In the genomic region with DNA sequence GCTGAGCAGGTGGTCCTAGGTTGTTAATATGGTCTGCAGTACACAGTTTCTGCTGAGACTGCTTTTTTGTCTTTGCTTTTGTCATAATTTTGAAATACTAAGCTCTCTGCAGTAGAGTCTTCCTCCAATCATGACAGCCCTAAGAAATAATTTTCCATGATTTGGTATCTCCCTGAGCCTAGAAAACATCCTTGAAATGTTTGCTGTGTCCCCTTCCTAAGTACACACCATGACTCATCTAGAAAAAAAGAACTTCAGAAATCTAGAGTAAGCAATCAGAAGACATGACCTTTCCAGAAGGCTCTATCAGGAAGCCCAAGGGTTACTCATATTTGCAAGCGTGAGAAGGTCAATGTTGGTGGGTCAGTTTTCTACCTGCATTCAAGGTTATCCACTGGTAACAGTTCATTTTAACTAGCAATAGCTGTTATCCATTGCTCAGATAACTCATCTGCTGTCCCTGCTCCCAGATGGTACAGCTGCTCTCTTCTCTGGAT, we compare ENCODE assay signal across 16 cellular contexts. TPM values are rescaled to one million over a fixed set of nuclear protein-coding genes. Genes with fewer than 3 reads are reported as not detected.
DNase-seq lines count a peak whose midpoint lies in the region; ATAC-seq and TF ChIP-seq lines count a peak whose summit lies in the region.
"Had no signal": no experiment of that assay in that cellular context is flagged by ENCODE, and none has a peak within 500 bp of the region (broad histone marks: within the 10 kb centered on the region; RNA-seq: fewer than 3 reads in every experiment).

No MANE protein-coding gene starts in this region.

- in situ Hi-C loops in IMR-90 (cut with MboI; ENCODE audit: low sequenced_read_pairs) (no loop called here), brain microvascular endothelial cell (cut with HindIII; ENCODE audit: low pct_ligation_motif_present, low sequenced_read_pairs) (loop anchor here (10.0 kb wide), 1 partner anchor 72 kb away; the partner anchor contains the start of gene OR6J1)

- H4K5ac ChIP-seq in IMR-90 (ENCODE audit: low read depth, low read length) = no peak overlapping the region

- H4K8ac ChIP-seq in IMR-90 (ENCODE audit: low read depth in 2 of 2, low read length in 2 of 2) = 0 out of 4 replicates have a peak overlapping the region, but pooled peaks of 1 of the 2 experiments have one; percentile 7

- no peak overlapping the region for H3K9ac ChIP-seq in IMR-90 (ENCODE audit: low read depth, low read length)

- no peaks in the 10 kb centered on the region for H3K27me3 Mint-ChIP-seq in naive thymus-derived CD8-positive, alpha-beta T cell

- no peak for TF ChIP-seq RAD21 in IMR-90 (IDR thresholded peaks at IDR 0.05; ENCODE audit: low read length)

- H3K79me1 ChIP-seq in IMR-90 (ENCODE audit: low read depth in 1 of 2, low read length in 2 of 2) = peaks cover 22 to 38% of the 10 kb centered on the region in 2 experiments

- H3K4me3 ChIP-seq in IMR-90 (ENCODE audit: insufficient read depth, low read depth, low read length) = no peak overlapping the region
- no peak overlapping the region for H3K4me3 ChIP-seq in brain microvascular endothelial cell (ENCODE audit: low read depth, low read length)
- H3K4me3 ChIP-seq: HAP-1, SJCRH30 had no signal

- no peak overlapping the region for H2BK5ac ChIP-seq in IMR-90 (ENCODE audit: low read depth, low read length, poor library complexity, severe bottlenecking)

- peaks cover 23 to 53% (median 46%) of the 10 kb centered on the region in 4 donors for H3K4me1 Mint-ChIP-seq in naive thymus-derived CD8-positive, alpha-beta T cell

- H2BK20ac ChIP-seq in IMR-90 (ENCODE audit: low read depth, low read length) = no peak overlapping the region

- no peak overlapping the region for H3K56ac ChIP-seq in IMR-90 (ENCODE audit: extremely low read depth, insufficient read depth, low read length)

- no peaks in the 10 kb centered on the region for H3K9me3 Mint-ChIP-seq in naive thymus-derived CD8-positive, alpha-beta T cell

- no peak overlapping the region for H2AK5ac ChIP-seq in IMR-90 (ENCODE audit: low read depth, low read length)

- H2AK9ac ChIP-seq in IMR-90 (replicated peaks; ENCODE audit: low read depth, low read length, poor library complexity) = no peak overlapping the region

- TF ChIP-seq CTCF in IMR-90 (conservative IDR thresholded peaks at IDR 0.05; ENCODE audit: low read depth, low read length) (no peak), brain microvascular endothelial cell (IDR thresholded peaks at IDR 0.05; ENCODE audit: low read depth, low read length, missing control alignments) (no peak)

- H3K9me3 ChIP-seq in IMR-90 (ENCODE audit: control insufficient read depth, insufficient read depth, low read length) = no peaks in the 10 kb centered on the region
- H3K9me3 ChIP-seq: HAP-1, neutrophil, SJCRH30 had no signal

- H3K36me3 Mint-ChIP-seq in naive thymus-derived CD8-positive, alpha-beta T cell = peaks cover 10 to 48% (median 28%) of the 10 kb centered on the region in 3 donors

- peaks cover 8% of the 10 kb centered on the region for H3K4me1 ChIP-seq in IMR-90 (ENCODE audit: control insufficient read depth, insufficient read depth, low read length)

- H3K14ac ChIP-seq in IMR-90 (replicated peaks; ENCODE audit: low read depth, low read length) = no peak overlapping the region

- H4K20me1 ChIP-seq in IMR-90 (ENCODE audit: insufficient read depth, low read length) = peaks cover 29% of the 10 kb centered on the region

- CTCF ChIA-PET in IMR-90 (lab: Yijun Ruan, JAX) = interaction anchor here (1.0 to 1.1 kb wide), 2 partner anchors 81 to 328 kb away, joined by 3 to 4 read pairs; no protein-coding TSS in a partner anchor

- H3K27ac ChIP-seq in IMR-90 (ENCODE audit: insufficient read depth, low read length) (no peak overlapping the region), brain microvascular endothelial cell (peak overlapping the region; percentile 51)
- H3K27ac ChIP-seq: neutrophil, SJCRH30 had no signal

- intact Hi-C loops in IMR-90 (cut with micrococcal nuclease) = no loop called here

- DNase-seq in DMS53 treated with DMSO at 0.1 percent for 48 hours (lab: John Stamatoyannopoulos, UW; ENCODE audit: unreplicated experiment) (peak; percentile 7), IMR-90 (peak; percentile 54), brain microvascular endothelial cell (peak; percentile 51), retina (no peak), inferior parietal cortex (ENCODE audit: extremely low spot score) (no peak), NCI-H1436 (lab: John Stamatoyannopoulos, UW) (no peak)
- DNase-seq in naive thymus-derived CD8-positive, alpha-beta T cell = no peak
- DNase-seq: aorta; erythroblast; kidney; MM.1S; NCI-H524 treated with DMSO at 0.1 percent for 48 hours; SJCRH30; stimulated activated CD4-positive, alpha-beta T cell treated with anti-CD3 and anti-CD28 coated beads, Interleukin-2, amount 100 ng/mL, for 48 hours had no signal

- ATAC-seq in IMR-90 (ENCODE audit: low read depth) = peak; percentile 81
- ATAC-seq in naive thymus-derived CD8-positive, alpha-beta T cell = no peak

- H3K23ac ChIP-seq in IMR-90 (ENCODE audit: low read depth, low read length) = no peak overlapping the region

- H4K91ac ChIP-seq in IMR-90 (ENCODE audit: insufficient read depth, low read depth, low read length) = no peak overlapping the region

- WGBS in IMR-90 (ENCODE audit: extremely low coverage in 2 of 2, insufficient read length in 1 of 2), 2 experiments = no CpG with 5 or more reads among the region's 1 CpG

- H3K27me3 ChIP-seq in IMR-90 (ENCODE audit: control insufficient read depth, insufficient read depth, low read length) (no peaks in the 10 kb centered on the region), brain microvascular endothelial cell (replicated peaks) (no peaks in the 10 kb centered on the region)
- H3K27me3 ChIP-seq: neutrophil, SJCRH30 had no signal

- POLR2A ChIA-PET in IMR-90 (lab: Charles Lee; ENCODE audit: unreplicated experiment) = no interaction called here
- POLR2A ChIA-PET in naive thymus-derived CD8-positive, alpha-beta T cell (lab: Charles Lee) = interaction anchor here (0.9 to 6.3 kb wide), 4 partner anchors 12 to 249 kb away, joined by 3 to 196 read pairs (median 34); partner anchors contain the start of gene DAD1

- no TSS peak for BruUV-seq in IMR-90 (replicated peaks; lab: Mats Ljungman, UMichigan)

- H3K18ac ChIP-seq in IMR-90 (ENCODE audit: low read depth, low read length) = no peak overlapping the region

- no peak overlapping the region for H3K4me2 ChIP-seq in IMR-90 (ENCODE audit: low read depth, low read length)

- H3K27ac Mint-ChIP-seq in naive thymus-derived CD8-positive, alpha-beta T cell = peak overlapping the region in 6 of 10 donors; percentile 10 to 61 (median 53)

- no peak overlapping the region for H3K4me3 Mint-ChIP-seq in naive thymus-derived CD8-positive, alpha-beta T cell

- no peak overlapping the region for H3K4ac ChIP-seq in IMR-90 (ENCODE audit: low read depth, low read length)

- no peak overlapping the region for H2BK15ac ChIP-seq in IMR-90 (ENCODE audit: low read depth, low read length)

- H2AFZ ChIP-seq in IMR-90 (replicated peaks; ENCODE audit: low read length, poor library complexity) = no peak overlapping the region

- TF ChIP-seq POLR2A in IMR-90 (IDR thresholded peaks at IDR 0.05; ENCODE audit: low read depth, low read length) = no peak

- no peaks in the 10 kb centered on the region for H3K9me1 ChIP-seq in IMR-90 (ENCODE audit: insufficient read depth, low read length)

- dilution Hi-C loops in IMR-90 (cut with HindIII; ENCODE audit: low sequenced_read_pairs, unreplicated experiment) = no loop called here

- H3K36me3 ChIP-seq in IMR-90 (ENCODE audit: control insufficient read depth, insufficient read depth, low read length) (peaks cover 12% of the 10 kb centered on the region), brain microvascular endothelial cell (replicated peaks) (peaks cover 38% of the 10 kb centered on the region)

- no peak overlapping the region for H2BK120ac ChIP-seq in IMR-90 (ENCODE audit: low read depth, low read length)

TF ChIP-seq in IMR-90, 13 proteins besides CTCF, POLR2A, EP300 and RAD21:
- TF ChIP-seq FOS (IDR thresholded peaks at IDR 0.05; ENCODE audit: low read depth, low read length) (peak; percentile 54; the same call in 1 of the 2 replicates), SMC3 (IDR thresholded peaks at IDR 0.05; ENCODE audit: low read depth, low read length) (no peak), BHLHE40 (IDR thresholded peaks at IDR 0.05; ENCODE audit: low read depth, low read length) (no peak), NFE2L2 (IDR thresholded peaks at IDR 0.05; ENCODE audit: low read depth, low read length) (0 out of 2 replicates have a peak, but pooled peaks have one; percentile 6), MAFK (IDR thresholded peaks at IDR 0.05; ENCODE audit: low read depth, low read length) (peak; percentile 65)

RNA-seq across cellular contexts. Expression of gene DAD1, which starts 16.4 kb away (rescaled TPM):
- 396 and 449 TPM in 2 replicates for total RNA-seq in IMR-90 (2012; rRNA removed)
- 448 and 496 TPM in 2 replicates for polyA plus RNA-seq in IMR-90 (2012; rRNA removed)
- 412 and 479 TPM in 2 replicates for polyA plus RNA-seq in IMR-90 (2012; cell fraction: cytosol; rRNA removed)
- polyA plus RNA-seq in IMR-90 (2012; cell fraction: nucleus; rRNA removed; ENCODE audit: low replicate concordance) = 92.7 and 197 TPM in 2 replicates
- total RNA-seq in naive thymus-derived CD8-positive, alpha-beta T cell = 100 to 1,000 TPM; 120 to 122 TPM
- 100 to 1,000 TPM; 610 to 660 (median 642) TPM for polyA plus RNA-seq in naive thymus-derived CD8-positive, alpha-beta T cell

RNA-seq across cellular contexts. Expression of gene ABHD4, which starts 25.5 kb away (rescaled TPM):
- total RNA-seq in IMR-90 (2012; rRNA removed) = 5.0 and 5.3 TPM in 2 replicates
- polyA plus RNA-seq in IMR-90 (2012; rRNA removed) = 21.8 and 22.0 TPM in 2 replicates
- polyA plus RNA-seq in IMR-90 (2012; cell fraction: cytosol; rRNA removed) = 13.3 and 23.6 TPM in 2 replicates
- polyA plus RNA-seq in IMR-90 (2012; cell fraction: nucleus; rRNA removed; ENCODE audit: low replicate concordance) = 22.2 and 25.4 TPM in 2 replicates
- 10 to 100 TPM; 22.2 to 22.6 TPM for total RNA-seq in naive thymus-derived CD8-positive, alpha-beta T cell
- polyA plus RNA-seq in naive thymus-derived CD8-positive, alpha-beta T cell = 10 to 100 TPM in 2 of 3 donors, 1 to 10 TPM in 1; 8.7 to 11.9 (median 11.1) TPM

Comparison
In these comparisons a context has a peak if more than half of its experiments do, and no peak if none do; other contexts are left out.
1. DNase-seq: peak in DMS53 treated with DMSO at 0.1 percent for 48 hours (single experiment), IMR-90 (single experiment) and brain microvascular endothelial cell (single experiment); none in naive thymus-derived CD8-positive, alpha-beta T cell (0 of 10), retina (single experiment), inferior parietal cortex (single experiment) and NCI-H1436 (single experiment).